15 cellular contexts compared by ENCODE assay signal in genomic region chr5:65971643-65972042, GRCh38. TPM values are rescaled to one million over a fixed set of nuclear protein-coding genes. Genes with fewer than 3 reads are reported as not detected.
DNase-seq lines count a peak whose midpoint lies in the region; ATAC-seq and TF ChIP-seq lines count a peak whose summit lies in the region.
"Had no signal": no experiment of that assay in that cellular context is flagged by ENCODE, and none has a peak within 500 bp of the region (broad histone marks: within the 10 kb centered on the region; RNA-seq: fewer than 3 reads in every experiment).

No MANE protein-coding gene starts in this region.

- no peaks in the 10 kb centered on the region for H3K36me3 ChIP-seq in CD8-positive, alpha-beta T cell (ENCODE audit: insufficient read depth, low read length)
- no peaks in the 10 kb centered on the region for H3K36me3 ChIP-seq in psoas muscle (ENCODE audit: insufficient read depth in 1 of 2, low read depth in 1 of 2)

- no peak for ATAC-seq in CD8-positive, alpha-beta T cell
- peak; percentile 41 to 59 (median 52) for ATAC-seq in psoas muscle
- ATAC-seq: HepG2 had no signal

- peak overlapping the region; percentile 70 for H3K27ac Mint-ChIP-seq in CD8-positive, alpha-beta T cell
- H3K27ac Mint-ChIP-seq in immature natural killer cell: peak overlapping the region in 4 of 6 donors; percentile 1 to 63 (median 24)

- no peaks in the 10 kb centered on the region for H3K9me3 Mint-ChIP-seq in CD8-positive, alpha-beta T cell
- H3K9me3 Mint-ChIP-seq in immature natural killer cell: peaks cover 0 to 2% (median 0%) of the 10 kb centered on the region in 6 donors

- H3K4me3 ChIP-seq in CD8-positive, alpha-beta T cell (ENCODE audit: low read depth, low read length): no peak overlapping the region
- no peak overlapping the region for H3K4me3 ChIP-seq in psoas muscle
- H3K4me3 ChIP-seq: BLaER1 treated with 17β-estradiol and CSF1 and Interleukin-3, amounts not matched to agents 10 nM and 100 nM had no signal

- TF ChIP-seq CTCF in CD8-positive, alpha-beta T cell (IDR thresholded peaks at IDR 0.05): no peak
- no peak for TF ChIP-seq CTCF in psoas muscle (IDR thresholded peaks at IDR 0.05)

- H3K36me3 Mint-ChIP-seq in CD8-positive, alpha-beta T cell: peaks cover 35% of the 10 kb centered on the region
- H3K36me3 Mint-ChIP-seq in immature natural killer cell: peaks cover 0 to 4% (median 0%) of the 10 kb centered on the region in 3 donors

- H3K27ac ChIP-seq in CD8-positive, alpha-beta T cell (ENCODE audit: low read depth, low read length): no peak overlapping the region
- peak overlapping the region; percentile 78 for H3K27ac ChIP-seq in psoas muscle
- H3K27ac ChIP-seq: BLaER1 treated with 17β-estradiol and CSF1 and Interleukin-3, amounts not matched to agents 10 nM and 100 nM; RWPE1 had no signal

- CTCF ChIA-PET in CD8-positive, alpha-beta T cell (lab: Charles Lee): interaction anchor here (0.6 kb wide), 1 partner anchor 118 kb away, joined by 3 read pairs; no protein-coding TSS in a partner anchor

- peaks cover 35% of the 10 kb centered on the region for H3K4me1 ChIP-seq in CD8-positive, alpha-beta T cell (ENCODE audit: insufficient read depth, low read length)
- peaks cover 76% of the 10 kb centered on the region for H3K4me1 ChIP-seq in psoas muscle

- no peaks in the 10 kb centered on the region for H3K27me3 ChIP-seq in CD8-positive, alpha-beta T cell (ENCODE audit: insufficient read depth, low read length)
- H3K27me3 ChIP-seq in psoas muscle (ENCODE audit: insufficient read depth in 3 of 3, low read length in 2 of 3): no peaks in the 10 kb centered on the region
- H3K27me3 ChIP-seq: BLaER1 treated with 17β-estradiol and CSF1 and Interleukin-3, amounts not matched to agents 10 nM and 100 nM had no signal

- no peak for DNase-seq in CD8-positive, alpha-beta T cell
- DNase-seq in NCI-H69 (lab: John Stamatoyannopoulos, UW): peak; percentile 46
- DNase-seq in immature natural killer cell: no peak
- DNase-seq in psoas muscle: no peak
- DNase-seq in HuH-7.5 (ENCODE audit: low spot score): no peak
- DNase-seq in NCI-H1105 treated with DMSO at 0.1 percent for 48 hours (lab: John Stamatoyannopoulos, UW): no peak
- no peak for DNase-seq in NCI-H2029 treated with DMSO at 0.1 percent for 48 hours (lab: John Stamatoyannopoulos, UW)
- DNase-seq: DMS 273 treated with DMSO at 0.1 percent for 48 hours, DND-41, NCI-H1436 treated with DMSO at 0.1 percent for 48 hours, NCI-H2029, NCI-H748 treated with DMSO at 0.1 percent for 48 hours had no signal

- intact Hi-C loops in CD8-positive, alpha-beta T cell (cut with DNase I, micrococcal nuclease): no loop called here
- intact Hi-C loops in psoas muscle (cut with DNase I): no loop called here

- POLR2A ChIA-PET in CD8-positive, alpha-beta T cell (lab: Charles Lee): no interaction called here

- no peak overlapping the region for H3K4me3 Mint-ChIP-seq in CD8-positive, alpha-beta T cell
- peak overlapping the region in 1 of 5 donors; percentile 36 for H3K4me3 Mint-ChIP-seq in immature natural killer cell

- 49 to 69% (median 63%) methylated on average over 3 of the region's 3 CpGs for WGBS in psoas muscle, 3 donors

- peaks cover 71% of the 10 kb centered on the region for H3K4me1 Mint-ChIP-seq in CD8-positive, alpha-beta T cell (ENCODE audit: low read depth)
- H3K4me1 Mint-ChIP-seq in immature natural killer cell: peaks cover 75 to 92% of the 10 kb centered on the region in 2 donors

- H3K9me3 ChIP-seq in CD8-positive, alpha-beta T cell (ENCODE audit: low read length): no peaks in the 10 kb centered on the region
- H3K9me3 ChIP-seq in psoas muscle: no peaks in the 10 kb centered on the region

- no peaks in the 10 kb centered on the region for H3K27me3 Mint-ChIP-seq in CD8-positive, alpha-beta T cell (ENCODE audit: low read depth)
- H3K27me3 Mint-ChIP-seq in immature natural killer cell (ENCODE audit: low read depth in 3 of 3): peaks cover 0 to 5% (median 3%) of the 10 kb centered on the region in 3 donors

RNA-seq across cellular contexts. Expression of gene ERBIN, which starts 45.3 kb away (rescaled TPM):
- 10 to 100 TPM; 85.6 to 87.1 TPM for total RNA-seq in CD8-positive, alpha-beta T cell
- polyA plus RNA-seq in immature natural killer cell: 10 to 100 TPM; 38.3 to 75.1 (median 40.6) TPM
- total RNA-seq in psoas muscle: 10 to 100 TPM; 28.8 to 56.6 (median 45.6) TPM
- polyA plus RNA-seq in psoas muscle: 10 to 100 TPM in 2 of 3 donors, 1 to 10 TPM in 1; 8.3 to 17.6 (median 10.1) TPM
